Comparison of ENCODE assay signal across 11 cellular contexts in genomic region chr6:108581932-108582500, GRCh38. TPM values are rescaled to one million over a fixed set of nuclear protein-coding genes. Genes with fewer than 3 reads are reported as not detected.
DNase-seq lines count a peak whose midpoint lies in the region; ATAC-seq and TF ChIP-seq lines count a peak whose summit lies in the region.
"Had no signal": no experiment of that assay in that cellular context is flagged by ENCODE, and none has a peak within 500 bp of the region (broad histone marks: within the 10 kb centered on the region; RNA-seq: fewer than 3 reads in every experiment).

No MANE protein-coding gene starts in this region.

- no peaks in the 10 kb centered on the region for H3K36me3 ChIP-seq in A673 (ENCODE audit: insufficient read depth, low read length, poor library complexity, severe bottlenecking)
- H3K36me3 ChIP-seq in neutrophil: peaks cover 7% of the 10 kb centered on the region
- H3K36me3 ChIP-seq: cardiac muscle cell had no signal

- CTCF ChIA-PET in A673 (lab: Charles Lee): no interaction called here

- ATAC-seq in GM18873 (IDR thresholded peaks at IDR 0.05; ENCODE audit: low FRiP score, unreplicated experiment) (no peak), GM21360 (IDR thresholded peaks at IDR 0.05; ENCODE audit: unreplicated experiment) (no peak)
- ATAC-seq: stimulated activated memory B cell treated with anti-CD40 and anti-IgM and Interleukin-4, amounts not matched to agents 10 μg/mL and 1 μg/mL and 100 μg/mL, for 72 hours had no signal

- H3K27ac ChIP-seq in A673 (ENCODE audit: low read depth, low read length, poor library complexity, severe bottlenecking): peak overlapping the region; percentile 14
- H3K27ac ChIP-seq in coronary artery: peak overlapping the region; percentile 66 to 76
- H3K27ac ChIP-seq in neutrophil: peak overlapping the region; percentile 70
- H3K27ac ChIP-seq: cardiac muscle cell had no signal

- H3K4me3 ChIP-seq in A673 (ENCODE audit: low read depth, low read length, poor library complexity, severe bottlenecking) (no peak overlapping the region), coronary artery (no peak overlapping the region), neutrophil (ENCODE audit: low read depth in 1 of 2, low read length in 1 of 2) (no peak overlapping the region)
- H3K4me3 ChIP-seq: cardiac muscle cell had no signal

- TF ChIP-seq CTCF in A673 (conservative IDR thresholded peaks at IDR 0.05; ENCODE audit: low read depth, low read length): no peak
- no peak for TF ChIP-seq CTCF in coronary artery (IDR thresholded peaks at IDR 0.05)
- no peak for TF ChIP-seq CTCF in neutrophil (IDR thresholded peaks at IDR 0.05)

- intact Hi-C loops in A673 (cut with micrococcal nuclease; ENCODE audit: unreplicated experiment): no loop called here

- DNase-seq in A673 (ENCODE audit: low spot score) (no peak), LHCN-M2 (ENCODE audit: low read depth) (peak; percentile 42), coronary artery (ENCODE audit: low spot score) (no peak), RKO (ENCODE audit: low spot score) (no peak), HPDE6-E6E7 (ENCODE audit: extremely low spot score) (no peak)
- DNase-seq: SHP77 had no signal

- H3K9me3 ChIP-seq in A673 (ENCODE audit: low read depth, low read length, poor library complexity, severe bottlenecking) (no peaks in the 10 kb centered on the region), neutrophil (no peaks in the 10 kb centered on the region)

- no peaks in the 10 kb centered on the region for H3K27me3 ChIP-seq in A673 (replicated peaks; ENCODE audit: insufficient read depth, low read depth, low read length, poor library complexity)
- no peaks in the 10 kb centered on the region for H3K27me3 ChIP-seq in neutrophil
- H3K27me3 ChIP-seq: cardiac muscle cell had no signal

- POLR2A ChIA-PET in A673 (lab: Charles Lee; ENCODE audit: low non-redundant PET): no interaction called here

- H3K4me1 ChIP-seq in A673 (ENCODE audit: insufficient read depth, low read length, poor library complexity, severe bottlenecking): peaks cover 17% of the 10 kb centered on the region
- peaks cover 23 to 62% of the 10 kb centered on the region in 2 experiments for H3K4me1 ChIP-seq in neutrophil (ENCODE audit: control insufficient read depth in 1 of 2, insufficient read depth in 1 of 2, low read depth in 1 of 2, low read length in 1 of 2)

- no TSS peak for BruUV-seq in A673 (replicated peaks; lab: Mats Ljungman, UMichigan)

RNA-seq across cellular contexts. Expression of gene FOXO3, which starts 21.3 kb away (rescaled TPM):
- total RNA-seq in A673 (2021) (16.8 and 19.3 TPM in 2 replicates), LHCN-M2 (2014; rRNA removed) (41.0 and 58.8 TPM in 2 replicates)
- polyA plus RNA-seq in LHCN-M2 (2012): 13.6 TPM

Comparison
In these comparisons a context has a peak if more than half of its experiments do, and no peak if none do; other contexts are left out.
1. H3K27ac ChIP-seq: peak in every context shown above with its lines; median percentile 71 in coronary artery; 70 in neutrophil; 14 in A673.